In the genomic region with DNA sequence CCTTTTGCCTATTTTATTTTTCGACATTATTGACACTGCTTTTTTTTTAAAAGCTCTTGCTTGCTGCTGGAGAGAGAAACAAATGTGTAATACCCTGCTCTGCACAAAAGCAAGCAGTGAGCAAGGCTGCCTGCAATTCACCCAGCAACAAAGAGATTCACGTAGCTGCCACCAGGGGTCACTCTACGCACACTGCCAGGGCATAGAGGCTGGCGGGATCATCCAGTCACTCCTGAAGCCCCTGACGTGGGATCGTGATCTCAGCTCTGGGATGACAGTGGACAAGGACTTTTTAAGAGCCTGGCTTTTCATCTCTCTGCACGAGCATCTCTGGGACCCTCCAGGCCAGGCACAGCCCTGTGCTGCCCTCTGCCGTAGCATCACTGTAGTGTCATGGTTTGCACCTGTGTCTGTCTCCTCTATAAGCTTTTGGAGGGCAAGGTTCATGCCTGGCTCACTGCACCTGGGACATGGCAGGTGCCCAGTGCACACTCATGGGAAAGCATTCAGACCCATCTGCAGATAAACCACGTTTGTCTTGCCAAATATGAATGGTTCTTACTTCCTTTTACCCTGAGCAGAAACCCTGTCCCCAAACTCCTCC, we compare ENCODE assay signal across 8 cellular contexts. TPM values are rescaled to one million over a fixed set of nuclear protein-coding genes. Genes with fewer than 3 reads are reported as not detected.
DNase-seq lines count a peak whose midpoint lies in the region; ATAC-seq, FAIRE-seq and TF ChIP-seq lines count a peak whose summit lies in the region.

No MANE protein-coding gene starts in this region.

- peak; percentile 79 to 82 for TF ChIP-seq RAD21 in A549 (conservative IDR thresholded peaks at IDR 0.05 in 1 of 2, IDR thresholded peaks at IDR 0.05 in 1 of 2)

- DNase-seq in A549 (ENCODE audit: low read depth in 1 of 2, low spot score in 1 of 2) (peak; percentile 61 to 64), NCI-H2107 treated with DMSO at 0.1 percent for 48 hours (lab: John Stamatoyannopoulos, UW; ENCODE audit: unreplicated experiment) (peak; percentile 22), mesenchymal stem cell (peak; percentile 50)
- peak; percentile 82 for DNase-seq in activated CD4-positive, alpha-beta T cell treated with anti-CD3 and anti-CD28 coated beads, Interleukin-2, amount 10 ng/mL, durations not matched to agents 24 days and 14 days
- DNase-seq in effector memory CD8-positive, alpha-beta T cell: peak; percentile 22 to 50 (median 29)
- DNase-seq in stimulated activated CD8-positive, alpha-beta memory T cell treated with anti-CD3 and anti-CD28 coated beads, Interleukin-7, amount 100 ng/mL, for 24 hours (ENCODE audit: low read depth): peak; percentile 22

- no peak overlapping the region for H3K18ac ChIP-seq in mesenchymal stem cell (ENCODE audit: low read depth in 1 of 2, low read length in 2 of 2)

- no peaks in the 10 kb centered on the region for H3K36me3 ChIP-seq in mesenchymal stem cell (ENCODE audit: control insufficient read depth in 1 of 2, insufficient read depth in 2 of 2, low read depth in 1 of 2, low read length in 2 of 2)

- no peak overlapping the region for H3K27ac Mint-ChIP-seq in activated CD4-positive, alpha-beta T cell treated with anti-CD3 and anti-CD28 coated beads, Interleukin-2, amount 10 ng/mL, durations not matched to agents 24 days and 14 days
- H3K27ac Mint-ChIP-seq in effector memory CD8-positive, alpha-beta T cell: no peak overlapping the region

- no peak overlapping the region for H3K9ac ChIP-seq in mesenchymal stem cell (ENCODE audit: low read length)

- H3K79me1 ChIP-seq in mesenchymal stem cell (replicated peaks; ENCODE audit: low read length, poor library complexity, severe bottlenecking): no peaks in the 10 kb centered on the region

- H3K4me1 ChIP-seq in A549: no peaks in the 10 kb centered on the region
- H3K4me1 ChIP-seq in mesenchymal stem cell (ENCODE audit: control insufficient read depth, insufficient read depth, low read depth, low read length): no peaks in the 10 kb centered on the region

- no peak overlapping the region for H4K91ac ChIP-seq in mesenchymal stem cell (ENCODE audit: low read length)

- TF ChIP-seq CTCF in A549 (IDR thresholded peaks at IDR 0.05): peak; percentile 91
- peak; percentile 98 for TF ChIP-seq CTCF in GM12872 (IDR thresholded peaks at IDR 0.05; ENCODE audit: insufficient read depth, low read depth, low read length)

- no peak overlapping the region for H2BK5ac ChIP-seq in mesenchymal stem cell (ENCODE audit: low read depth, low read length, poor library complexity, severe bottlenecking)

- ATAC-seq in A549 (peak; percentile 86 to 95), HG02938 (IDR thresholded peaks at IDR 0.05; ENCODE audit: unreplicated experiment) (peak; percentile 71)
- ATAC-seq in effector memory CD8-positive, alpha-beta T cell (replicated peaks): peak; percentile 54

- H3K4me3 ChIP-seq in A549 (no peak overlapping the region), mesenchymal stem cell (ENCODE audit: insufficient read depth in 1 of 2, low read depth in 1 of 2, low read length in 2 of 2) (no peak overlapping the region)

- H2BK120ac ChIP-seq in mesenchymal stem cell (ENCODE audit: low read depth, low read length): no peak overlapping the region

- H3K27me3 Mint-ChIP-seq in activated CD4-positive, alpha-beta T cell treated with anti-CD3 and anti-CD28 coated beads, Interleukin-2, amount 10 ng/mL, durations not matched to agents 24 days and 14 days: peaks cover 2% of the 10 kb centered on the region
- no peaks in the 10 kb centered on the region for H3K27me3 Mint-ChIP-seq in effector memory CD8-positive, alpha-beta T cell

- H3K4me2 ChIP-seq in A549 (no peak overlapping the region), mesenchymal stem cell (ENCODE audit: low read length, poor library complexity, severe bottlenecking) (no peak overlapping the region)

- no peak overlapping the region for H2AK5ac ChIP-seq in mesenchymal stem cell (ENCODE audit: low read length, severe bottlenecking)

- H2BK12ac ChIP-seq in mesenchymal stem cell (ENCODE audit: low read length in 2 of 2): no peak overlapping the region

- intact Hi-C loops in activated CD4-positive, alpha-beta T cell treated with anti-CD3 and anti-CD28 coated beads, Interleukin-2, amount 10 ng/mL, durations not matched to agents 24 days and 14 days (cut with micrococcal nuclease): loop anchor here (1.0 to 10.0 kb wide), 2 partner anchors 256 to 329 kb away; no protein-coding TSS in a partner anchor

- H3K23ac ChIP-seq in mesenchymal stem cell (ENCODE audit: low read length in 2 of 2): no peak overlapping the region

- no peak for FAIRE-seq in A549 (lab: Jason Lieb, UNC)

- peaks cover 6% of the 10 kb centered on the region for H3K4me1 Mint-ChIP-seq in activated CD4-positive, alpha-beta T cell treated with anti-CD3 and anti-CD28 coated beads, Interleukin-2, amount 10 ng/mL, durations not matched to agents 24 days and 14 days
- H3K4me1 Mint-ChIP-seq in effector memory CD8-positive, alpha-beta T cell (ENCODE audit: low read depth in 2 of 2): peaks cover 0 to 4% of the 10 kb centered on the region in 2 donors

- TF ChIP-seq POLR2A in A549 (IDR thresholded peaks at IDR 0.05; ENCODE audit: low read length): no peak

- H3K14ac ChIP-seq in mesenchymal stem cell (ENCODE audit: low read length in 2 of 2): no peak overlapping the region

- no peaks in the 10 kb centered on the region for H3K9me3 ChIP-seq in A549
- no peaks in the 10 kb centered on the region for H3K9me3 ChIP-seq in mesenchymal stem cell (ENCODE audit: control insufficient read depth, low read length)

- H3K4me3 Mint-ChIP-seq in activated CD4-positive, alpha-beta T cell treated with anti-CD3 and anti-CD28 coated beads, Interleukin-2, amount 10 ng/mL, durations not matched to agents 24 days and 14 days: no peak overlapping the region
- no peak overlapping the region for H3K4me3 Mint-ChIP-seq in effector memory CD8-positive, alpha-beta T cell

- TF ChIP-seq EP300 in A549 (IDR thresholded peaks at IDR 0.05): no peak

- 0% methylated on average over 2 of the region's 9 CpGs for WGBS in A549 (ENCODE audit: missing lambda C conversion rate)
- 4% methylated on average over 9 of the region's 9 CpGs for WGBS in mesenchymal stem cell

- CTCF ChIA-PET in A549 (lab: Yijun Ruan, JAX): interaction anchor here (0.6 to 4.1 kb wide), 50 partner anchors 8 to 1487 kb away, joined by 3 to 50 read pairs (median 4); no protein-coding TSS in a partner anchor

- no peak overlapping the region for H2AFZ ChIP-seq in mesenchymal stem cell (ENCODE audit: low read depth, low read length)

- H3K4ac ChIP-seq in mesenchymal stem cell (ENCODE audit: low read depth in 1 of 2, low read length in 2 of 2): no peak overlapping the region

- peaks cover 10 to 36% of the 10 kb centered on the region in 2 experiments for H3K27me3 ChIP-seq in mesenchymal stem cell (ENCODE audit: control insufficient read depth in 1 of 2, insufficient read depth in 1 of 2, low read length in 2 of 2)

- no peak overlapping the region for H3K27ac ChIP-seq in A549
- H3K27ac ChIP-seq in mesenchymal stem cell (ENCODE audit: low read length, poor library complexity, severe bottlenecking): no peak overlapping the region

- no peak overlapping the region for H2BK15ac ChIP-seq in mesenchymal stem cell (ENCODE audit: low read depth, poor library complexity, severe bottlenecking)

- H4K8ac ChIP-seq in mesenchymal stem cell (ENCODE audit: low read length): no peak overlapping the region

- H3K9me3 Mint-ChIP-seq in activated CD4-positive, alpha-beta T cell treated with anti-CD3 and anti-CD28 coated beads, Interleukin-2, amount 10 ng/mL, durations not matched to agents 24 days and 14 days: no peaks in the 10 kb centered on the region
- H3K9me3 Mint-ChIP-seq in effector memory CD8-positive, alpha-beta T cell: no peaks in the 10 kb centered on the region

- POLR2A ChIA-PET in A549 (lab: Yijun Ruan, JAX): no interaction called here

- H3K36me3 Mint-ChIP-seq in activated CD4-positive, alpha-beta T cell treated with anti-CD3 and anti-CD28 coated beads, Interleukin-2, amount 10 ng/mL, durations not matched to agents 24 days and 14 days (ENCODE audit: low read depth): no peaks in the 10 kb centered on the region
- H3K36me3 Mint-ChIP-seq in effector memory CD8-positive, alpha-beta T cell (ENCODE audit: insufficient read depth): no peaks in the 10 kb centered on the region

TF ChIP-seq in A549, 52 proteins besides CTCF, POLR2A, EP300 and RAD21:
- TF ChIP-seq SMC3 (IDR thresholded peaks at IDR 0.05) (peak; percentile 64), FOSL2 (IDR thresholded peaks at IDR 0.05) (no peak), FOSL2 (CRISPR knock-in tag; IDR thresholded peaks at IDR 0.05) (no peak)

RNA-seq across cellular contexts. Expression of gene C4orf50, which starts 19.8 kb away (rescaled TPM):
- not detected in 2 replicates for polyA plus RNA-seq in A549 (2011; rRNA removed)
- not detected in 2 replicates for polyA plus RNA-seq in A549 (2012; cell fraction: cytosol; rRNA removed)
- polyA plus RNA-seq in A549 (2012; cell fraction: nucleus; rRNA removed): not detected in 2 replicates
- polyA plus RNA-seq in A549 (2017; fragmentation: RNase III; extraction: RNeasy Plus Mini Kit Qiagen cat#74134 plus additional on column Dnase treatment): not detected in 3 replicates
- polyA minus RNA-seq in A549 (2011; rRNA and poly(A)+ RNA removed): not detected in 2 replicates
- 0.16 and 0.21 TPM in 2 replicates for total RNA-seq in activated CD4-positive, alpha-beta T cell treated with anti-CD3 and anti-CD28 coated beads, Interleukin-2, amount 10 ng/mL, durations not matched to agents 24 days and 14 days
- polyA plus RNA-seq in mesenchymal stem cell (2013, experiment 1 of 2): not detected
- not detected for polyA plus RNA-seq in mesenchymal stem cell (2013, experiment 2 of 2)

Comparison
In these comparisons a context has a peak if more than half of its experiments do, and no peak if none do; other contexts are left out.
1. DNase-seq: peak in every context shown above with its lines; median percentile 82 in activated CD4-positive, alpha-beta T cell treated with anti-CD3 and anti-CD28 coated beads, Interleukin-2, amount 10 ng/mL, durations not matched to agents 24 days and 14 days; 62 in A549; 50 in mesenchymal stem cell; 29 in effector memory CD8-positive, alpha-beta T cell; 22 in NCI-H2107 treated with DMSO at 0.1 percent for 48 hours; 22 in stimulated activated CD8-positive, alpha-beta memory T cell treated with anti-CD3 and anti-CD28 coated beads, Interleukin-7, amount 100 ng/mL, for 24 hours.